32 cellular contexts compared by ENCODE assay signal in the genomic region with DNA sequence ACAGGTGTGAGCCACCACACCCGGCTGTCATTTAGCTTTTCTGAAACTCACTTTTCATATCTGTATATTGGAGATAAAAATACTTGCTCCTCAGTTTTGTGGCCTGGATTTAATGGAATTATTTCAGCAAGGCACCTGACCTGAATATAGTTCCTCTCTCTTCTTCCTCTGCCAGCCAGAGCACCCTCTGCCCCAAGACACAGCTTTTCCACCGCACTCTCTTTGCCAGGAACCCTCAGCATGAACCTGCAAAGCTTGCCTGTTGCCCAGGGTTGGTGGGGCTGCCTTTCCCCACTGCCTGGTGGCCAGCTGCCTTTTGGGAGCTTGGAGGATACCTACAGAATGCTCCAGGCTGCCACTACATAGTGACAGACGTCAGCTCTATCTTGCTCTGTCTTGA. TPM values are rescaled to one million over a fixed set of nuclear protein-coding genes. Genes with fewer than 3 reads are reported as not detected.
"Had no signal": no experiment of that assay in that cellular context is flagged by ENCODE, and none has a peak within 500 bp of the region (broad histone marks: within the 10 kb centered on the region; RNA-seq: fewer than 3 reads in every experiment).

No MANE protein-coding gene starts in this region.

- H3K36me3 ChIP-seq: breast epithelium, left lung, neural progenitor cell, transverse colon had no signal

- H3K4me2 ChIP-seq: hepatocyte, neural progenitor cell had no signal

- DNase-seq: activated CD4-positive, alpha-beta T cell treated with anti-CD3 and anti-CD28 coated beads, Interleukin-2, amount 50 U/mL, for 1 hour; activated CD8-positive, alpha-beta T cell treated with anti-CD3 and anti-CD28 coated beads, Interleukin-2, amount 10 ng/mL, durations not matched to agents 7 days and 5 days; activated effector memory CD4-positive, alpha-beta T cell treated with anti-CD3 and anti-CD28 coated beads, Interleukin-2, amount 50 U/mL, for 16 hours; activated naive CD8-positive, alpha-beta T cell treated with anti-CD3 and anti-CD28 coated beads for 36 hours; activated T-cell treated with anti-CD3 and anti-CD28 coated beads, Interleukin-2, amount 50 U/mL, for 4 hours; amniotic stem cell; effector memory CD4-positive, alpha-beta T cell; foreskin melanocyte; kidney glomerular epithelial cell; left lung; naive B cell; posterior cingulate gyrus; small intestine; stimulated activated CD4-positive, alpha-beta T cell treated with anti-CD3 and anti-CD28 coated beads, Interleukin-15, amount 100 ng/mL, for 24 hours; stimulated activated naive B cell treated with anti-CD40 and anti-IgM and Interleukin-4, amounts not matched to agents 10 μg/mL and 1 μg/mL and 100 μg/mL, for 72 hours; T-helper 2 cell; transverse colon had no signal

- H3K4me1 Mint-ChIP-seq: neural progenitor cell had no signal

- H3K4me3 Mint-ChIP-seq: activated CD8-positive, alpha-beta T cell treated with anti-CD3 and anti-CD28 coated beads, Interleukin-2, amount 10 ng/mL, durations not matched to agents 7 days and 5 days; activated naive CD8-positive, alpha-beta T cell treated with anti-CD3 and anti-CD28 coated beads for 36 hours; activated T-cell treated with anti-CD3 and anti-CD28 coated beads, Interleukin-2, amount 50 U/mL, for 4 hours; central memory CD8-positive, alpha-beta T cell; neural progenitor cell; stimulated activated naive B cell treated with anti-CD40 and anti-IgM and Interleukin-4, amounts not matched to agents 10 μg/mL and 1 μg/mL and 100 μg/mL, for 72 hours had no signal

- H3K9ac ChIP-seq: neural progenitor cell had no signal

- H3K27ac Mint-ChIP-seq: activated CD8-positive, alpha-beta T cell treated with anti-CD3 and anti-CD28 coated beads, Interleukin-2, amount 10 ng/mL, durations not matched to agents 7 days and 5 days; activated naive CD8-positive, alpha-beta T cell treated with anti-CD3 and anti-CD28 coated beads for 36 hours; neural progenitor cell; stimulated activated naive B cell treated with anti-CD40 and anti-IgM and Interleukin-4, amounts not matched to agents 10 μg/mL and 1 μg/mL and 100 μg/mL, for 72 hours had no signal

- H3K79me2 ChIP-seq: hepatocyte had no signal

- ATAC-seq: activated CD4-positive, CD25-positive, alpha-beta regulatory T cell treated with anti-CD3 and anti-CD28 coated beads, Interleukin-2, amount 50 U/mL, for 24 hours; activated CD8-positive, alpha-beta T cell treated with anti-CD3 and anti-CD28 coated beads, Interleukin-2, amount 10 ng/mL, durations not matched to agents 7 days and 5 days; activated T-cell treated with anti-CD3 and anti-CD28 coated beads, Interleukin-2, amount 50 U/mL, for 4 hours; esophagus mucosa; left lung; sciatic nerve; stimulated activated naive B cell treated with anti-CD40 and anti-IgM and Interleukin-4, amounts not matched to agents 10 μg/mL and 1 μg/mL and 100 μg/mL, for 72 hours had no signal

- H3K27me3 ChIP-seq: breast epithelium, hepatocyte, left lung, neural progenitor cell, transverse colon had no signal

- H3K4me1 ChIP-seq: breast epithelium, left lung had no signal

- H3K4me3 ChIP-seq: breast epithelium, hepatocyte, left lung, lung, neural progenitor cell, transverse colon had no signal

- H2AFZ ChIP-seq: hepatocyte, neural progenitor cell had no signal

- H3K9me3 Mint-ChIP-seq: central memory CD8-positive, alpha-beta T cell had no signal

- H3K27me3 Mint-ChIP-seq: activated naive CD8-positive, alpha-beta T cell treated with anti-CD3 and anti-CD28 coated beads for 36 hours; central memory CD8-positive, alpha-beta T cell; naive B cell; stimulated activated naive B cell treated with anti-CD40 and anti-IgM and Interleukin-4, amounts not matched to agents 10 μg/mL and 1 μg/mL and 100 μg/mL, for 72 hours had no signal

- H3K27ac ChIP-seq: breast epithelium, hepatocyte, left lung, neural progenitor cell, transverse colon, VCaP had no signal

- H3K9me3 ChIP-seq: breast epithelium, left lung, transverse colon had no signal

RNA-seq across cellular contexts. Expression of gene GTSF1L, which starts 3.1 kb away (rescaled TPM):
- total RNA-seq: activated CD8-positive, alpha-beta T cell treated with anti-CD3 and anti-CD28 coated beads, Interleukin-2, amount 10 ng/mL, durations not matched to agents 7 days and 5 days; activated naive CD8-positive, alpha-beta T cell treated with anti-CD3 and anti-CD28 coated beads for 36 hours; activated T-cell treated with anti-CD3 and anti-CD28 coated beads, Interleukin-2, amount 50 U/mL, for 4 hours; breast epithelium; dermis microvascular lymphatic vessel endothelial cell; esophagus mucosa; hepatocyte; left lung; lung; mesenteric fat pad; mucosa of gallbladder; omental fat pad; renal cortical epithelial cell; sciatic nerve; temporal lobe; transverse colon had no signal
- polyA plus RNA-seq: hepatocyte, lung, small intestine had no signal

RNA-seq across cellular contexts. Expression of gene MYBL2, which starts 56.8 kb away (rescaled TPM):
- total RNA-seq: mesenteric fat pad had no signal
